31 cellular contexts compared by ENCODE assay signal in genomic region chr19:28303502-28303901, GRCh38.
"Had no signal": no experiment of that assay in that cellular context is flagged by ENCODE, and none has a peak within 500 bp of the region (broad histone marks: within the 10 kb centered on the region; RNA-seq: fewer than 3 reads in every experiment).

No MANE protein-coding gene starts in this region.

- H3K9ac ChIP-seq: neural progenitor cell had no signal

- H2AFZ ChIP-seq: neural progenitor cell had no signal

- ATAC-seq: left colon; left lung; lower lobe of right lung; natural killer cell; right lobe of liver; stimulated activated naive B cell treated with anti-CD40 and anti-IgM and Interleukin-4, amounts not matched to agents 10 μg/mL and 1 μg/mL and 100 μg/mL, for 72 hours; stimulated activated naive CD8-positive, alpha-beta T cell treated with anti-CD3 and anti-CD28 coated beads, Interleukin-15, Interleukin-2, amounts not matched to agents 100 U/mL and 50 U/mL, for 24 hours had no signal

- H3K9me3 Mint-ChIP-seq: mesothelial cell of epicardium, natural killer cell, nephron progenitor cell, type B pancreatic cell had no signal

- DNase-seq: hippocampal formation; immature natural killer cell; kidney; left colon; left lung; lower lobe of right lung; mammary epithelial cell; mesenchymal stem cell; naive B cell; natural killer cell; nephron progenitor cell; ovary; right lobe of liver; stimulated activated CD4-positive, alpha-beta T cell treated with anti-CD3 and anti-CD28 coated beads, Interleukin-12 subunit alpha, Interleukin-12 subunit beta, amount 100 ng/mL, for 4 hours; stimulated activated CD4-positive, alpha-beta T cell treated with anti-CD3 and anti-CD28 coated beads, Interleukin-15, amount 100 ng/mL, for 24 hours; stimulated activated CD4-positive, alpha-beta T cell treated with anti-CD3 and anti-CD28 coated beads, Interleukin-2, amount 100 ng/mL, for 24 hours; stimulated activated CD4-positive, alpha-beta T cell treated with anti-CD3 and anti-CD28 coated beads, Interleukin-4, amount 100 ng/mL, for 1 hour; stimulated activated naive B cell treated with anti-CD40 and anti-IgM and Interleukin-4, amounts not matched to agents 10 μg/mL and 1 μg/mL and 100 μg/mL, for 72 hours; stimulated activated naive CD8-positive, alpha-beta T cell treated with anti-CD3 and anti-CD28 coated beads, Interleukin-15, Interleukin-2, amounts not matched to agents 100 U/mL and 50 U/mL, for 24 hours; stomach; testis; thyroid gland; uterus had no signal

- H3K4me3 ChIP-seq: left lung, lower lobe of right lung, neural progenitor cell, ovary, right atrium auricular region, right lobe of liver, skin epidermis, stomach, testis, thyroid gland, uterus had no signal

- H3K4me1 Mint-ChIP-seq: immature natural killer cell; mesothelial cell of epicardium; naive B cell; natural killer cell; nephron progenitor cell; stimulated activated naive B cell treated with anti-CD40 and anti-IgM and Interleukin-4, amounts not matched to agents 10 μg/mL and 1 μg/mL and 100 μg/mL, for 72 hours had no signal

- H3K36me3 Mint-ChIP-seq: immature natural killer cell; mesothelial cell of epicardium; naive B cell; natural killer cell; neural progenitor cell; stimulated activated naive B cell treated with anti-CD40 and anti-IgM and Interleukin-4, amounts not matched to agents 10 μg/mL and 1 μg/mL and 100 μg/mL, for 72 hours; type B pancreatic cell had no signal

- H3K4me1 ChIP-seq: left lung, lower lobe of right lung, neural progenitor cell, right atrium auricular region, right lobe of liver, stomach, testis, thyroid gland, uterus had no signal

- H3K27me3 Mint-ChIP-seq: naive B cell; stimulated activated naive B cell treated with anti-CD40 and anti-IgM and Interleukin-4, amounts not matched to agents 10 μg/mL and 1 μg/mL and 100 μg/mL, for 72 hours had no signal

- H3K36me3 ChIP-seq: left lung, lower lobe of right lung, neural progenitor cell, neutrophil, ovary, right atrium auricular region, right lobe of liver, stomach, thyroid gland, uterus had no signal

- FAIRE-seq: islet of Langerhans, kidney had no signal

- H3K4me2 ChIP-seq: neural progenitor cell had no signal

- H3K4me3 Mint-ChIP-seq: immature natural killer cell; mesothelial cell of epicardium; naive B cell; natural killer cell; nephron progenitor cell; neural progenitor cell; stimulated activated naive B cell treated with anti-CD40 and anti-IgM and Interleukin-4, amounts not matched to agents 10 μg/mL and 1 μg/mL and 100 μg/mL, for 72 hours; type B pancreatic cell had no signal

- H3K27me3 ChIP-seq: neural progenitor cell, neutrophil, ovary, right atrium auricular region, right lobe of liver, testis, thyroid gland, uterus had no signal

- H3K27ac ChIP-seq: left lung, lower lobe of right lung, neural progenitor cell, neutrophil, ovary, right atrium auricular region, right lobe of liver, skin epidermis, stomach, testis, thyroid gland, uterus had no signal

- H3K9me3 ChIP-seq: left lung, lower lobe of right lung, neutrophil, ovary, right atrium auricular region, right lobe of liver, stomach, testis, thyroid gland, uterus had no signal

- H3K27ac Mint-ChIP-seq: immature natural killer cell; mesothelial cell of epicardium; naive B cell; natural killer cell; neural progenitor cell; progenitor cell of endocrine pancreas; stimulated activated naive B cell treated with anti-CD40 and anti-IgM and Interleukin-4, amounts not matched to agents 10 μg/mL and 1 μg/mL and 100 μg/mL, for 72 hours; type B pancreatic cell had no signal
